In the genomic region with DNA sequence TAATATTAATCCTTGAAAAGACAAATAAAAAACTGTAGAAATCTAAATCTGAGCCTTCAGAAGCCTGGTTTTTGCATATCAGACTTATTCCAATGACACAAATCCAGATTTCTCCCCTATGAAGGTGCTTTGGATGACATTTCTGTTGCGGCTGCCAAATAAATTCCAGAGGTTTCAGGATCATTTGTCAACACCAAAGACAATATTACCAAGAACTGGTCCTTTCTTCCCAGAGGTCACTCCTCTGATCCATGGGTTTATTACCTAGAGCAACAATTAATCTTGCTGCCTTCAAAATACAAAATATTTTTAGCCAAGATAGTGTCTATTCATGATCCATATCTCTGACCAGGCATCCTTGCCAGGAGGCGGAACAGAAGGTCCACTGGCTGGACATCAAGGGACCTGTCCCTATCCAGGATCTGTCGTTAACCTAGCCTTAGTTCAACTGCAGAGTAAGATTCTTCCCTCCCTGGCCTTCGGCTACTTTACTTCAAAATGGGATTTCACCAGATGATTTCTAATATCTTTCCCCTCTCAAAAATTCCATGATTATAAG, we compare ENCODE assay signal across 15 cellular contexts. TPM values are rescaled to one million over a fixed set of nuclear protein-coding genes. Genes with fewer than 3 reads are reported as not detected.
"Had no signal": no experiment of that assay in that cellular context is flagged by ENCODE, and none has a peak within 500 bp of the region (broad histone marks: within the 10 kb centered on the region; RNA-seq: fewer than 3 reads in every experiment).

No MANE protein-coding gene starts in this region.

- H3K27me3 Mint-ChIP-seq: type B pancreatic cell had no signal

- DNase-seq: effector memory CD4-positive, alpha-beta T cell; heart right ventricle; kidney glomerular epithelial cell; mucosa of descending colon; naive thymus-derived CD8-positive, alpha-beta T cell; posterior cingulate gyrus; right cardiac atrium; stimulated activated CD4-positive, alpha-beta T cell treated with anti-CD3 and anti-CD28 coated beads, Interleukin-2, amount 100 ng/mL, for 48 hours; stimulated activated naive CD4-positive, alpha-beta T cell treated with Interleukin-2 at 50 U/mL for 16 hours; thyroid gland had no signal

- H3K9me3 Mint-ChIP-seq: type B pancreatic cell had no signal

- FAIRE-seq: frontal cortex, urothelium cell line had no signal

- H3K4me3 Mint-ChIP-seq: naive thymus-derived CD8-positive, alpha-beta T cell; type B pancreatic cell had no signal

- H3K27ac Mint-ChIP-seq: naive thymus-derived CD8-positive, alpha-beta T cell; type B pancreatic cell had no signal

- H3K27ac ChIP-seq: heart right ventricle, neutrophil, suprapubic skin, thyroid gland had no signal

RNA-seq across cellular contexts. Expression of gene CADM1, which starts 4.9 kb away (rescaled TPM):
- total RNA-seq: naive thymus-derived CD8-positive, alpha-beta T cell had no signal
